In the genomic region with DNA sequence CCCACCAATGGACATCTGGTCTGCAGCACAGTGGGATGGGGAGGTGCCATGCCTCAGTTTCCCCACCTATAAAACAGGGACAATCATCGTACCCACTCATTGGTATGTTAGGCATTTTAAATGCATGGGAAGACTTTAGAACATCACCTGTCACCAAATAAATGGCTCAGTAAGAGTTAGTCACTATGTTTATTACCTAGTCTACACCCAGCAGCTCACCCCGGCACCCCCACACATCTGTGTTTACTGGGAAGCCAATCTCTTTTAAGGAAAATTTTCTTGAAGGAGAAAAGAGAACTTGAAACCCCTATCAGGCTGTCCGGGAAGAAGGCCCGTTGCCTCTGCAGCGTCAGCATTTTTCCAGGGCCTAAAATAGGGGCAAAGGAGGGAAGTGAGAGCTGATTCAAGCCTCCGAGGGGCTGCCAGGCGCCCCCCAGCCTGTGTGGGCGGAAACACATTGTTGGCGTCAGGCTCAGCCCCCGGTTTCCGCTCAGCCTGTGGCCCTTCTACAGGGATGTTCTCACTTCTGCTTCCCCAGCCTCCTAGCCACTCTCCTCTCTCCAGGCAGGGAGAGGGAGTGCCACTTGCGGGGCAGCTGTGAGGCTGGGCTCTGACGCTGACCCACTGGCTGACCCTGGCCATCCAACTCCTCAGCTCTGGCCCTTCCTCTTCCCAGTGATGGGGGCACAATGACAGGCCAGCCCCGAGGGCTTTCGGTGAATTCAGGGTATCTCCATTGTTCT, we compare ENCODE assay signal across 8 cellular contexts. TPM values are rescaled to one million over a fixed set of nuclear protein-coding genes. Genes with fewer than 3 reads are reported as not detected.
DNase-seq lines count a peak whose midpoint lies in the region; ATAC-seq and TF ChIP-seq lines count a peak whose summit lies in the region.

No MANE protein-coding gene starts in this region.

- TF ChIP-seq CTCF in A673 (conservative IDR thresholded peaks at IDR 0.05; ENCODE audit: low read depth, low read length): no peak

- H3K4me1 ChIP-seq in A673 (ENCODE audit: insufficient read depth, low read length, poor library complexity, severe bottlenecking): no peaks in the 10 kb centered on the region

- peak overlapping the region; percentile 27 for H3K27ac ChIP-seq in temporal lobe (ENCODE audit: low read depth, low read length)
- no peak overlapping the region for H3K27ac ChIP-seq in A673 (ENCODE audit: low read depth, low read length, poor library complexity, severe bottlenecking)

- no peaks in the 10 kb centered on the region for H3K36me3 ChIP-seq in A673 (ENCODE audit: insufficient read depth, low read length, poor library complexity, severe bottlenecking)

- POLR2A ChIA-PET in A673 (lab: Charles Lee; ENCODE audit: low non-redundant PET): no interaction called here

- CTCF ChIA-PET in A673 (lab: Charles Lee): no interaction called here

- H3K9me3 ChIP-seq in A673 (ENCODE audit: low read depth, low read length, poor library complexity, severe bottlenecking): no peaks in the 10 kb centered on the region

- H3K27me3 ChIP-seq in A673 (replicated peaks; ENCODE audit: insufficient read depth, low read depth, low read length, poor library complexity): no peaks in the 10 kb centered on the region

- ATAC-seq in GM18861 (IDR thresholded peaks at IDR 0.05; ENCODE audit: unreplicated experiment) (peak; percentile 87), HG02885 (IDR thresholded peaks at IDR 0.05; ENCODE audit: poor library complexity, unreplicated experiment) (peak; percentile 93)

- no peak overlapping the region for H3K4me3 ChIP-seq in A673 (ENCODE audit: low read depth, low read length, poor library complexity, severe bottlenecking)

- peak; percentile 61 for DNase-seq in SKM-1 (lab: John Stamatoyannopoulos, UW; ENCODE audit: unreplicated experiment)
- peak; percentile 46 for DNase-seq in iPS-NIHi11 (ENCODE audit: low spot score)
- DNase-seq in RKO (ENCODE audit: low spot score): no peak
- DNase-seq in A673 (ENCODE audit: low spot score): no peak
- DNase-seq in NCI-H1436 (lab: John Stamatoyannopoulos, UW): no peak

- no TSS peak for BruUV-seq in A673 (replicated peaks; lab: Mats Ljungman, UMichigan)

- intact Hi-C loops in A673 (cut with micrococcal nuclease; ENCODE audit: unreplicated experiment): no loop called here

RNA-seq across cellular contexts. Expression of a gene that starts 4.6 kb away (rescaled TPM):
- 6.4 TPM for total RNA-seq in temporal lobe
- total RNA-seq in A673 (2021): not detected in 2 replicates

Comparison
In these comparisons a context has a peak if more than half of its experiments do, and no peak if none do; other contexts are left out.
1. DNase-seq: peak in SKM-1 (single experiment) and iPS-NIHi11 (single experiment); none in RKO (single experiment), A673 (single experiment) and NCI-H1436 (single experiment).